13 cellular contexts compared by ENCODE assay signal in genomic region chr5:180787711-180788431, GRCh38. TPM values are rescaled to one million over a fixed set of nuclear protein-coding genes. Genes with fewer than 3 reads are reported as not detected.
DNase-seq lines count a peak whose midpoint lies in the region; ATAC-seq and TF ChIP-seq lines count a peak whose summit lies in the region.
"Had no signal": no experiment of that assay in that cellular context is flagged by ENCODE, and none has a peak within 500 bp of the region (broad histone marks: within the 10 kb centered on the region; RNA-seq: fewer than 3 reads in every experiment).

No MANE protein-coding gene starts in this region.

- no peaks in the 10 kb centered on the region for H3K27me3 ChIP-seq in CD4-positive, alpha-beta T cell (ENCODE audit: control insufficient read depth, insufficient read depth, low read length)
- H3K27me3 ChIP-seq in HUES64 (ENCODE audit: insufficient read depth, low read length) (no peaks in the 10 kb centered on the region), ovary (no peaks in the 10 kb centered on the region)

- no peaks in the 10 kb centered on the region for H3K27me3 Mint-ChIP-seq in CD4-positive, alpha-beta T cell

- no peaks in the 10 kb centered on the region for H3K9me3 Mint-ChIP-seq in CD4-positive, alpha-beta T cell

- 81% methylated on average over 20 of the region's 20 CpGs for WGBS in HUES64
- 29 to 49% (median 32%) methylated on average over 20 of the region's 20 CpGs for WGBS in ovary, 3 donors

- POLR2A ChIA-PET in CD4-positive, alpha-beta T cell (lab: Charles Lee), result interaction anchor here (1.3 to 6.8 kb wide), 3 partner anchors 15 to 43 kb away, joined by 4 to 40 read pairs (median 38); partner anchors contain the start of gene MGAT1

- peak overlapping the region; percentile 3 for H3K27ac ChIP-seq in CD4-positive, alpha-beta T cell (ENCODE audit: low read depth, low read length)
- H3K27ac ChIP-seq in HUES64 (ENCODE audit: low read depth, low read length), result peak overlapping the region; percentile 41; the same call in 1 of the 2 replicates
- peak overlapping the region; percentile 49 to 93 for H3K27ac ChIP-seq in ovary

- TF ChIP-seq EP300 in ovary (IDR thresholded peaks at IDR 0.05), result no peak

- DNase-seq in CD4-positive, alpha-beta T cell, result no peak
- DNase-seq in ecto neural progenitor cell (ENCODE audit: low spot score), result peak; percentile 48
- peak in 3 of 5 donors; percentile 41 to 57 (median 53) for DNase-seq in ovary
- no peak for DNase-seq in NCI-H510A (lab: John Stamatoyannopoulos, UW)
- DNase-seq in NCI-H510A treated with DMSO at 0.1 percent for 48 hours (lab: John Stamatoyannopoulos, UW), result no peak
- DNase-seq in head of caudate nucleus, result no peak
- DNase-seq: activated gamma-delta T cell, DMS53 had no signal

- H3K9me3 ChIP-seq in CD4-positive, alpha-beta T cell (ENCODE audit: control insufficient read depth, low read length), result no peaks in the 10 kb centered on the region
- H3K9me3 ChIP-seq in HUES64 (ENCODE audit: insufficient read depth, low read depth, low read length), result no peaks in the 10 kb centered on the region
- H3K9me3 ChIP-seq in ovary, result no peaks in the 10 kb centered on the region
- H3K9me3 ChIP-seq: prostate gland had no signal

- CTCF ChIA-PET in CD4-positive, alpha-beta T cell (lab: Charles Lee), result no interaction called here

- TF ChIP-seq CTCF in CD4-positive, alpha-beta T cell (IDR thresholded peaks at IDR 0.05), result no peak
- no peak for TF ChIP-seq CTCF in ovary (IDR thresholded peaks at IDR 0.05)

- no peak overlapping the region for H3K9ac ChIP-seq in HUES64 (ENCODE audit: low read depth, low read length)

- peak overlapping the region; percentile 85 for H3K27ac Mint-ChIP-seq in CD4-positive, alpha-beta T cell

- no peak overlapping the region for H3K4me3 Mint-ChIP-seq in CD4-positive, alpha-beta T cell

- intact Hi-C loops in CD4-positive, alpha-beta T cell (cut with DNase I, micrococcal nuclease), result loop anchor here (2.0 to 10.0 kb wide), 4 partner anchors 13 to 369 kb away; no protein-coding TSS in a partner anchor
- intact Hi-C loops in ovary (cut with DNase I) (loop anchor here (5.0 to 10.0 kb wide), 5 partner anchors 44 to 397 kb away; partner anchors contain the start of gene ZFP62 (in 1 of the 4)), head of caudate nucleus (cut with DNase I) (no loop called here)

- H3K4me3 ChIP-seq in HUES64 (ENCODE audit: low read length) (no peak overlapping the region), ovary (no peak overlapping the region)
- H3K4me3 ChIP-seq: prostate gland had no signal

- H3K4me1 Mint-ChIP-seq in CD4-positive, alpha-beta T cell (ENCODE audit: low read depth), result peaks cover 38% of the 10 kb centered on the region

- H3K4me1 ChIP-seq in HUES64 (ENCODE audit: insufficient read depth, low read length), result peaks cover 38% of the 10 kb centered on the region
- peaks cover 39% of the 10 kb centered on the region for H3K4me1 ChIP-seq in ovary (ENCODE audit: insufficient read depth)

- no peak for ATAC-seq in CD4-positive, alpha-beta T cell (ENCODE audit: poor library complexity)
- ATAC-seq in GM19452 (IDR thresholded peaks at IDR 0.05; ENCODE audit: unreplicated experiment), result no peak
- ATAC-seq: HCT116 had no signal

- TF ChIP-seq POLR2A in ovary (IDR thresholded peaks at IDR 0.05), result no peak

- peaks cover 41% of the 10 kb centered on the region for H3K36me3 Mint-ChIP-seq in CD4-positive, alpha-beta T cell (ENCODE audit: low read depth)

- H3K36me3 ChIP-seq in HUES64 (ENCODE audit: insufficient read depth, low read length), result peaks cover 22% of the 10 kb centered on the region
- no peaks in the 10 kb centered on the region for H3K36me3 ChIP-seq in ovary

RNA-seq across cellular contexts. Expression of gene MGAT1, which starts 14.7 kb away (rescaled TPM):
- 10 to 100 TPM; 49.0 to 60.2 TPM for total RNA-seq in CD4-positive, alpha-beta T cell
- 45.9 TPM for polyA plus RNA-seq in HUES64 (2013, experiment 1 of 2)
- 49.1 TPM for polyA plus RNA-seq in HUES64 (2013, experiment 2 of 2)
- 100 to 1,000 TPM in 5 of 7 donors, 10 to 100 TPM in 2; 84.0 to 154 (median 131) TPM for total RNA-seq in ovary
- polyA plus RNA-seq in ovary, result 100 to 1,000 TPM in 1 of 2 donors, 10 to 100 TPM in 1; 66.6 to 128 TPM

RNA-seq across cellular contexts. Expression of gene OR2Y1, which starts 48.0 kb away (rescaled TPM):
- not detected for total RNA-seq in CD4-positive, alpha-beta T cell
- not detected for polyA plus RNA-seq in HUES64 (2013, experiment 1 of 2)
- not detected for polyA plus RNA-seq in HUES64 (2013, experiment 2 of 2)
- not detected for total RNA-seq in ovary
- polyA plus RNA-seq in ovary, result not detected
- total RNA-seq: prostate gland had no signal
- polyA plus RNA-seq: keratinocyte had no signal

Comparison
In these comparisons a context has a peak if more than half of its experiments do, and no peak if none do; other contexts are left out.
1. DNase-seq: peak in ecto neural progenitor cell (single experiment) and ovary (3 of 5); none in CD4-positive, alpha-beta T cell (0 of 10), NCI-H510A (single experiment), NCI-H510A treated with DMSO at 0.1 percent for 48 hours (single experiment) and head of caudate nucleus (0 of 42).
2. H3K27ac ChIP-seq: peak in every context shown above with its lines; median percentile 71 in ovary; 41 in HUES64; 3 in CD4-positive, alpha-beta T cell.